11 cellular contexts compared by ENCODE assay signal in the genomic region with DNA sequence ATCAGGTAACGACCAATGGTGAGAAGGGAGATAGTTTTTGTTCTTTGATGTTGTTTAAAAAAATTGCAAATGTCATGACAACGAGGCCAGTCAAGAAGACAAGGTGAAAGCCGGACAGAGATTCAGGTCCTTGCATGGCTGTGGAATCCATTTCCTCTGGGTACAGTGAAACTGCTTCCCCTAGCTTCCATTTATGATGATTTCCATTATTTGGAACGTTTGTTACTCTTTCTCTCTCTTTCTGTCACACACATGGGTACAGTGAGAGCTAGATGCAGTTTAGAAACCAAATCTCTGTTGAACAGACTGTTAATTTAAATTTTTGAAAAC. TPM values are rescaled to one million over a fixed set of nuclear protein-coding genes. Genes with fewer than 3 reads are reported as not detected.
DNase-seq lines count a peak whose midpoint lies in the region; ATAC-seq, FAIRE-seq and TF ChIP-seq lines count a peak whose summit lies in the region.
"Had no signal": no experiment of that assay in that cellular context is flagged by ENCODE, and none has a peak within 500 bp of the region (broad histone marks: within the 10 kb centered on the region; RNA-seq: fewer than 3 reads in every experiment).

No MANE protein-coding gene starts in this region.

- H3K4me1 Mint-ChIP-seq in osteocyte (ENCODE audit: unreplicated experiment): peaks cover 17% of the 10 kb centered on the region

- H3K27ac Mint-ChIP-seq in osteocyte (ENCODE audit: unreplicated experiment): peak overlapping the region; percentile 80

- H3K27me3 Mint-ChIP-seq in osteocyte (ENCODE audit: unreplicated experiment): no peaks in the 10 kb centered on the region

- H3K27me3 ChIP-seq in BLaER1 treated with 17β-estradiol and CSF1 and Interleukin-3, amounts not matched to agents 10 nM and 100 nM: peaks cover 7 to 23% (median 18%) of the 10 kb centered on the region in 11 experiments; a peak in 21 of 22 replicates
- H3K27me3 ChIP-seq in endothelial cell of umbilical vein (ENCODE audit: control insufficient read depth in 2 of 2, insufficient read depth in 2 of 2, low read length in 2 of 2): no peaks in the 10 kb centered on the region

- POLR2A ChIA-PET in endothelial cell of umbilical vein (lab: Charles Lee): interaction anchor here (1.2 to 1.4 kb wide), 3 partner anchors 10 to 43 kb away, joined by 5 to 7 read pairs (median 5); no protein-coding TSS in a partner anchor

- H3K36me3 Mint-ChIP-seq in osteocyte (ENCODE audit: unreplicated experiment): no peaks in the 10 kb centered on the region

- peak; percentile 53 for FAIRE-seq in endothelial cell of umbilical vein (lab: Jason Lieb, UNC)

- H3K9me3 ChIP-seq in BLaER1 treated with 17β-estradiol and CSF1 and Interleukin-3, amounts not matched to agents 10 nM and 100 nM (replicated peaks in 1 of 11): no peaks in the 10 kb centered on the region
- no peaks in the 10 kb centered on the region for H3K9me3 ChIP-seq in endothelial cell of umbilical vein (replicated peaks; ENCODE audit: control insufficient read depth, insufficient read depth, low read length)
- H3K9me3 ChIP-seq: neutrophil had no signal

- H3K4me1 ChIP-seq in BLaER1 treated with 17β-estradiol and CSF1 and Interleukin-3, amounts not matched to agents 10 nM and 100 nM: peaks cover 7 to 16% (median 10%) of the 10 kb centered on the region in 10 experiments; a peak in 18 of 20 replicates
- H3K4me1 ChIP-seq in endothelial cell of umbilical vein (ENCODE audit: control insufficient read depth, extremely low read depth, insufficient read depth, low read length): peaks cover 15% of the 10 kb centered on the region

- no peaks in the 10 kb centered on the region for H3K9me3 Mint-ChIP-seq in osteocyte (ENCODE audit: unreplicated experiment)

- H4K20me1 ChIP-seq in BLaER1 treated with 17β-estradiol and CSF1 and Interleukin-3, amounts not matched to agents 10 nM and 100 nM: no peaks in the 10 kb centered on the region
- no peaks in the 10 kb centered on the region for H4K20me1 ChIP-seq in endothelial cell of umbilical vein (replicated peaks; ENCODE audit: control insufficient read depth, extremely low read depth, insufficient read depth, low read length)

- H2AFZ ChIP-seq in endothelial cell of umbilical vein (ENCODE audit: low read depth, low read length): peak overlapping the region; percentile 80

- no TSS peak for BruUV-seq in endothelial cell of umbilical vein (replicated peaks; lab: Mats Ljungman, UMichigan)

- in situ Hi-C loops in G401 (cut with HindIII; ENCODE audit: low sequenced_read_pairs): no loop called here

- ATAC-seq in GM19463 (IDR thresholded peaks at IDR 0.05; ENCODE audit: unreplicated experiment): no peak
- no peak for ATAC-seq in HG03432 (IDR thresholded peaks at IDR 0.05; ENCODE audit: unreplicated experiment)

- intact Hi-C loops in endothelial cell of umbilical vein (cut with micrococcal nuclease): loop anchor here (1.0 kb wide), 1 partner anchor 9 kb away; no protein-coding TSS in a partner anchor

- no peak overlapping the region for H3K4me3 ChIP-seq in BLaER1 treated with 17β-estradiol and CSF1 and Interleukin-3, amounts not matched to agents 10 nM and 100 nM
- H3K4me3 ChIP-seq in endothelial cell of umbilical vein (replicated peaks in 1 of 3; ENCODE audit: insufficient read depth in 1 of 3, low read depth in 1 of 3, low read length in 3 of 3): peak overlapping the region; percentile 13 to 70 (median 43)

- CTCF ChIA-PET in endothelial cell of umbilical vein (lab: Charles Lee): interaction anchor here (0.8 to 5.8 kb wide), 8 partner anchors 9 to 422 kb away, joined by 3 to 58 read pairs (median 8); a partner anchor contains a TSS

- no peaks in the 10 kb centered on the region for H3K79me2 ChIP-seq in endothelial cell of umbilical vein (ENCODE audit: control insufficient read depth, insufficient read depth, low read length)

- H3K9me1 ChIP-seq in endothelial cell of umbilical vein (replicated peaks; ENCODE audit: control insufficient read depth, extremely low read depth, insufficient read depth, low read length): no peaks in the 10 kb centered on the region

- H3K9ac ChIP-seq in BLaER1 treated with 17β-estradiol and CSF1 and Interleukin-3, amounts not matched to agents 10 nM and 100 nM: no peak overlapping the region
- peak overlapping the region; percentile 93 for H3K9ac ChIP-seq in endothelial cell of umbilical vein (replicated peaks; ENCODE audit: extremely low read depth, insufficient read depth, low read length)

- dilution Hi-C loops in endothelial cell of umbilical vein (cut with MboI; ENCODE audit: extremely low pct_ligation_motif_present, low sequenced_read_pairs): no loop called here

- H3K27ac ChIP-seq in BLaER1 treated with 17β-estradiol and CSF1 and Interleukin-3, amounts not matched to agents 10 nM and 100 nM: no peak overlapping the region
- H3K27ac ChIP-seq in endothelial cell of umbilical vein (ENCODE audit: insufficient read depth, low read depth, low read length): peak overlapping the region; percentile 84
- H3K27ac ChIP-seq: neutrophil had no signal

- peak overlapping the region; percentile 68 for H3K4me3 Mint-ChIP-seq in osteocyte (ENCODE audit: unreplicated experiment)

- peak; percentile 81 for DNase-seq in NCI-H146 treated with DMSO at 0.1 percent for 48 hours (lab: John Stamatoyannopoulos, UW; ENCODE audit: unreplicated experiment)
- peak; percentile 73 for DNase-seq in endothelial cell of umbilical vein (ENCODE audit: low read depth, low spot score)
- no peak for DNase-seq in osteocyte (ENCODE audit: extremely low spot score, unreplicated experiment)
- DNase-seq in NK-92 treated with Interleukin-12 subunit alpha and Interleukin-12 subunit beta, amount 100 ng/mL, for 24 hours (lab: John Stamatoyannopoulos, UW): no peak
- no peak for DNase-seq in G401 (ENCODE audit: low spot score)
- DNase-seq: activated CD4-positive, alpha-beta T cell treated with anti-CD3 and anti-CD28 coated beads for 48 hours; GOT3 had no signal

- TF ChIP-seq POLR2A in endothelial cell of umbilical vein (IDR thresholded peaks at IDR 0.05; ENCODE audit: low read depth, low read length): no peak

- H3K4me2 ChIP-seq in BLaER1 treated with 17β-estradiol and CSF1 and Interleukin-3, amounts not matched to agents 10 nM and 100 nM: peak overlapping the region in 10 of 11 experiments; percentile 25 to 63 (median 50); a peak in 15 of 22 replicates
- H3K4me2 ChIP-seq in endothelial cell of umbilical vein (ENCODE audit: insufficient read depth, low read length): peak overlapping the region; percentile 82

- no peaks in the 10 kb centered on the region for H3K36me3 ChIP-seq in BLaER1 treated with 17β-estradiol and CSF1 and Interleukin-3, amounts not matched to agents 10 nM and 100 nM
- H3K36me3 ChIP-seq in endothelial cell of umbilical vein (ENCODE audit: control insufficient read depth in 2 of 2, extremely low read depth in 1 of 2, insufficient read depth in 2 of 2, low read length in 2 of 2): peaks cover 0 to 2% of the 10 kb centered on the region in 2 experiments
- H3K36me3 ChIP-seq: neutrophil had no signal

- no peak for TF ChIP-seq CTCF in endothelial cell of umbilical vein (IDR thresholded peaks at IDR 0.05; ENCODE audit: extremely low read depth in 1 of 2, insufficient read depth in 1 of 2, low read depth in 1 of 2, low read length in 2 of 2)
- no peak for TF ChIP-seq CTCF in osteocyte (IDR thresholded peaks at IDR 0.05)

TF ChIP-seq in endothelial cell of umbilical vein, 7 proteins besides CTCF, POLR2A, EP300 and RAD21:
- TF ChIP-seq EZH2 (IDR thresholded peaks at IDR 0.05; ENCODE audit: borderline replicate concordance, low read depth, low read length, severe bottlenecking): no peak
- TF ChIP-seq, protein P1, sequence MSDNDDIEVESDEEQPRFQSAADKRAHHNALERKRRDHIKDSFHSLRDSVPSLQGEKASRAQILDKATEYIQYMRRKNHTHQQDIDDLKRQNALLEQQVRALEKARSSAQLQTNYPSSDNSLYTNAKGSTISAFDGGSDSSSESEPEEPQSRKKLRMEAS (IDR thresholded peaks at IDR 0.05; ENCODE audit: insufficient read depth, insufficient read length): no peak
- TF ChIP-seq GATA2 (IDR thresholded peaks at IDR 0.05; ENCODE audit: insufficient read depth, insufficient read length, low read depth, low read length): no peak
- no peak for TF ChIP-seq MYC (IDR thresholded peaks at IDR 0.05; ENCODE audit: low read depth, low read length)
- no peak for TF ChIP-seq FOS (IDR thresholded peaks at IDR 0.05; ENCODE audit: borderline replicate concordance, insufficient read depth, low read length)
- no peak for TF ChIP-seq JUN (IDR thresholded peaks at IDR 0.05; ENCODE audit: borderline replicate concordance, insufficient read depth, insufficient read length, low read depth)
- no peak for TF ChIP-seq POLR2AphosphoS5 (IDR thresholded peaks at IDR 0.05; ENCODE audit: insufficient read depth, low read depth, low read length)
TF ChIP-seq in endothelial cell of umbilical vein: peak in this region for 0.

RNA-seq across cellular contexts. Expression of a gene that starts 23.6 kb away (rescaled TPM):
- 0.18 TPM in 1 of 2 replicates, not detected in the other for total RNA-seq in endothelial cell of umbilical vein
- polyA plus RNA-seq in endothelial cell of umbilical vein: 0.08 and 0.15 TPM in 2 replicates
- 0.10 and 0.27 TPM in 2 replicates for polyA plus RNA-seq in endothelial cell of umbilical vein (2011; cell fraction: cytosol; rRNA removed)
- 0.22 and 0.24 TPM in 2 replicates for polyA plus RNA-seq in endothelial cell of umbilical vein (2011; cell fraction: nucleus; rRNA removed)
- polyA plus RNA-seq in endothelial cell of umbilical vein (2012): 0.17 and 0.30 TPM in 2 replicates
- 2.0 TPM in 1 of 2 replicates, not detected in the other for polyA minus RNA-seq in endothelial cell of umbilical vein
- polyA minus RNA-seq in endothelial cell of umbilical vein (2011; cell fraction: cytosol; rRNA and poly(A)+ RNA removed): 2.3 TPM
- 0.67 TPM in 1 of 2 replicates, not detected in the other for polyA minus RNA-seq in endothelial cell of umbilical vein (2011; cell fraction: nucleus; rRNA and poly(A)+ RNA removed)
- 1.1 and 2.4 TPM in 2 replicates for total RNA-seq in osteocyte
- total RNA-seq in G401 (2014; rRNA removed; shearing (Covaris generic)): 1.3 and 4.0 TPM in 2 replicates

RNA-seq across cellular contexts. Expression of a gene that starts 57.4 kb away (rescaled TPM):
- total RNA-seq in endothelial cell of umbilical vein (28.0 and 30.5 TPM in 2 replicates), osteocyte (27.0 and 28.7 TPM in 2 replicates)
- polyA plus RNA-seq in endothelial cell of umbilical vein: 6.5 and 9.7 TPM in 2 replicates
- polyA plus RNA-seq in endothelial cell of umbilical vein (2011; cell fraction: cytosol; rRNA removed): 15.3 and 15.8 TPM in 2 replicates
- 13.5 and 18.7 TPM in 2 replicates for polyA plus RNA-seq in endothelial cell of umbilical vein (2011; cell fraction: nucleus; rRNA removed)
- 23.3 and 31.7 TPM in 2 replicates for polyA plus RNA-seq in endothelial cell of umbilical vein (2012)
- polyA minus RNA-seq in endothelial cell of umbilical vein: 13.1 and 13.6 TPM in 2 replicates
- 35.2 TPM for polyA minus RNA-seq in endothelial cell of umbilical vein (2011; cell fraction: cytosol; rRNA and poly(A)+ RNA removed)
- polyA minus RNA-seq in endothelial cell of umbilical vein (2011; cell fraction: nucleus; rRNA and poly(A)+ RNA removed): 9.4 and 12.7 TPM in 2 replicates
- 76.5 and 115 TPM in 2 replicates for total RNA-seq in G401 (2014; rRNA removed; shearing (Covaris generic))

Comparison
In these comparisons a context has a peak if more than half of its experiments do, and no peak if none do; other contexts are left out.
1. H3K4me3 ChIP-seq: peak in endothelial cell of umbilical vein (3 of 3); none in BLaER1 treated with 17β-estradiol and CSF1 and Interleukin-3, amounts not matched to agents 10 nM and 100 nM (0 of 10).
2. DNase-seq: peak in NCI-H146 treated with DMSO at 0.1 percent for 48 hours (single experiment) and endothelial cell of umbilical vein (single experiment); none in osteocyte (single experiment), NK-92 treated with Interleukin-12 subunit alpha and Interleukin-12 subunit beta, amount 100 ng/mL, for 24 hours (single experiment) and G401 (single experiment).